Comparison of ENCODE assay signal across 7 cellular contexts in genomic region chr2:152627010-152627957, GRCh38.
A peak's percentile ranks its signal among the peaks of the same experiment; 100 is the strongest.
DNase-seq lines count a peak whose midpoint lies in the region; TF ChIP-seq lines count a peak whose summit lies in the region.

No MANE protein-coding gene starts in this region.

- H3K4me2 ChIP-seq in KMS-11: no peak overlapping the region

- DNase-seq in cardiac fibroblast (ENCODE audit: low read depth in 2 of 2) (peak; percentile 64 to 69), lung microvascular endothelial cell (ENCODE audit: low read depth in 2 of 2) (peak; percentile 63 to 70), DMS153 treated with DMSO at 0.1 percent for 48 hours (lab: John Stamatoyannopoulos, UW; ENCODE audit: unreplicated experiment) (no peak), DMS79 treated with DMSO at 0.1 percent for 48 hours (lab: John Stamatoyannopoulos, UW) (no peak), H7 (no peak)

- peaks cover 8% of the 10 kb centered on the region for H3K4me1 ChIP-seq in KMS-11 (ENCODE audit: low read depth, poor library complexity, severe bottlenecking)

- no peak overlapping the region for H3K27ac ChIP-seq in KMS-11

- H3K9ac ChIP-seq in KMS-11: no peak overlapping the region

- H3K79me2 ChIP-seq in KMS-11 (ENCODE audit: insufficient read depth, low read depth): no peaks in the 10 kb centered on the region

- H3K36me3 ChIP-seq in KMS-11 (ENCODE audit: insufficient read depth) (no peaks in the 10 kb centered on the region), H7 (replicated peaks; ENCODE audit: control insufficient read depth, insufficient read depth, low read length) (peaks cover 4% of the 10 kb centered on the region)

- no peaks in the 10 kb centered on the region for H4K20me1 ChIP-seq in KMS-11 (ENCODE audit: insufficient read depth)

- H2AFZ ChIP-seq in KMS-11 (ENCODE audit: low read depth): no peak overlapping the region

- TF ChIP-seq CTCF in GM12873 (IDR thresholded peaks at IDR 0.05; ENCODE audit: insufficient read depth, low read depth, low read length, missing control alignments) (peak; percentile 60), KMS-11 (conservative IDR thresholded peaks at IDR 0.05; ENCODE audit: low read depth, low read length) (peak; percentile 85), cardiac fibroblast (IDR thresholded peaks at IDR 0.05; ENCODE audit: low read depth, low read length) (peak; percentile 61)

- no peak overlapping the region for H3K4me3 ChIP-seq in KMS-11 (IDR thresholded peaks at IDR 0.05; ENCODE audit: insufficient read depth, low read depth, low read length)
- no peak overlapping the region for H3K4me3 ChIP-seq in cardiac fibroblast (replicated peaks in 1 of 2; ENCODE audit: low read depth in 2 of 2, low read length in 2 of 2)
- H3K4me3 ChIP-seq in H7 (ENCODE audit: insufficient read depth, low read depth, low read length): no peak overlapping the region

- H3K27me3 ChIP-seq in KMS-11 (ENCODE audit: insufficient read depth, low read depth) (no peaks in the 10 kb centered on the region), H7 (ENCODE audit: control insufficient read depth, insufficient read depth, low read length) (no peaks in the 10 kb centered on the region)

Comparison
In these comparisons a context has a peak if more than half of its experiments do, and no peak if none do; other contexts are left out.
1. DNase-seq: peak in cardiac fibroblast (2 of 2) and lung microvascular endothelial cell (2 of 2); none in DMS153 treated with DMSO at 0.1 percent for 48 hours (single experiment), DMS79 treated with DMSO at 0.1 percent for 48 hours (single experiment) and H7 (single experiment).
2. Peak in every context shown above with its lines, with median percentiles within 50 percentile points of each other: CTCF ChIP-seq.